In genomic region chr6:160733045-160733646, GRCh38 we compare ENCODE assay signal across 8 cellular contexts.
DNase-seq lines count a peak whose midpoint lies in the region; ATAC-seq lines count a peak whose summit lies in the region.

No MANE protein-coding gene starts in this region.

- no peaks in the 10 kb centered on the region for H3K9me3 Mint-ChIP-seq in T-helper 2 cell treated with Interferon-gamma antibody and Interleukin-4, amounts not matched to agents 5 μg/mL and 100 μg/mL, for 36 hours

- no peak overlapping the region for H3K4me3 Mint-ChIP-seq in T-helper 2 cell treated with Interferon-gamma antibody and Interleukin-4, amounts not matched to agents 5 μg/mL and 100 μg/mL, for 36 hours

- peak; percentile 72 for ATAC-seq in GM19043 (IDR thresholded peaks at IDR 0.05; ENCODE audit: low read depth, unreplicated experiment)
- peak; percentile 75 for ATAC-seq in HG03095 (IDR thresholded peaks at IDR 0.05; ENCODE audit: unreplicated experiment)

- no peaks in the 10 kb centered on the region for H3K4me1 Mint-ChIP-seq in T-helper 2 cell treated with Interferon-gamma antibody and Interleukin-4, amounts not matched to agents 5 μg/mL and 100 μg/mL, for 36 hours (ENCODE audit: low read depth)

- H3K36me3 Mint-ChIP-seq in T-helper 2 cell treated with Interferon-gamma antibody and Interleukin-4, amounts not matched to agents 5 μg/mL and 100 μg/mL, for 36 hours (ENCODE audit: low read depth), result no peaks in the 10 kb centered on the region

- DNase-seq in EH (ENCODE audit: low read depth), result peak; percentile 9
- DNase-seq in NCI-H226, result peak; percentile 6
- DNase-seq in anterior cingulate cortex (lab: John Stamatoyannopoulos, UW), result peak in 33 of 58 donors; percentile 1 to 59 (median 8)
- peak; percentile 28 for DNase-seq in iPS DF 19.7 (ENCODE audit: low read depth, low spot score)
- peak; percentile 17 to 23 for DNase-seq in stimulated activated CD4-positive, alpha-beta T cell treated with anti-CD3 and anti-CD28 coated beads, Interleukin-2, amount 100 ng/mL, for 24 hours
- no peak for DNase-seq in T-helper 2 cell treated with Interferon-gamma antibody and Interleukin-4, amounts not matched to agents 5 μg/mL and 100 μg/mL, for 36 hours (ENCODE audit: low spot score)

- no peaks in the 10 kb centered on the region for H3K27me3 Mint-ChIP-seq in T-helper 2 cell treated with Interferon-gamma antibody and Interleukin-4, amounts not matched to agents 5 μg/mL and 100 μg/mL, for 36 hours (ENCODE audit: low read depth)

- H3K27ac Mint-ChIP-seq in T-helper 2 cell treated with Interferon-gamma antibody and Interleukin-4, amounts not matched to agents 5 μg/mL and 100 μg/mL, for 36 hours, result no peak overlapping the region
